10 cellular contexts compared by ENCODE assay signal in genomic region chr3:188683032-188683491, GRCh38.
DNase-seq lines count a peak whose midpoint lies in the region; ATAC-seq, FAIRE-seq and TF ChIP-seq lines count a peak whose summit lies in the region.
"Had no signal": no experiment of that assay in that cellular context is flagged by ENCODE, and none has a peak within 500 bp of the region (broad histone marks: within the 10 kb centered on the region; RNA-seq: fewer than 3 reads in every experiment).

No MANE protein-coding gene starts in this region.

- POLR2A ChIA-PET in HepG2 (lab: Yijun Ruan, JAX), result no interaction called here
- POLR2A ChIA-PET in RWPE1 (lab: Yijun Ruan, JAX; ENCODE audit: low non-redundant PET), result no interaction called here

- intact Hi-C loops in natural killer cell (cut with micrococcal nuclease) (no loop called here), HepG2 (cut with micrococcal nuclease; ENCODE audit: unreplicated experiment) (no loop called here), transverse colon (cut with DNase I; ENCODE audit: low total_unique reads) (no loop called here)

- H3K9ac ChIP-seq in adipocyte (ENCODE audit: low read length), result peak overlapping the region; percentile 66
- H3K9ac ChIP-seq in HepG2 (ENCODE audit: insufficient read depth, low read depth, low read length), result no peak overlapping the region

- H3K27me3 ChIP-seq in adipocyte (replicated peaks; ENCODE audit: control insufficient read depth, insufficient read depth, low read length) (no peaks in the 10 kb centered on the region), HepG2 (ENCODE audit: control insufficient read depth in 1 of 2, insufficient read depth in 2 of 2, low read length in 2 of 2) (no peaks in the 10 kb centered on the region), transverse colon (no peaks in the 10 kb centered on the region)

- H3K4me1 ChIP-seq in adipocyte (ENCODE audit: control insufficient read depth, insufficient read depth, low read length) (peaks cover 43% of the 10 kb centered on the region), HepG2 (ENCODE audit: insufficient read depth, low read length) (peaks cover 28% of the 10 kb centered on the region), transverse colon (peaks cover 0 to 31% (median 13%) of the 10 kb centered on the region in 4 donors)

- BruUV-seq in HepG2 (replicated peaks; lab: Mats Ljungman, UMichigan), result no TSS peak

- ATAC-seq in natural killer cell treated with Interleukin-12 subunit alpha and Interleukin-12 subunit beta and Interleukin-15 and Interleukin-18, amount 100 ng/mL, for 72 hours, result peak; percentile 87 to 89
- ATAC-seq in natural killer cell (no peak), HepG2 (no peak; the same call in 2 of the 3 replicates), HG03095 (IDR thresholded peaks at IDR 0.05; ENCODE audit: unreplicated experiment) (no peak)
- ATAC-seq: T-cell had no signal

- no peak overlapping the region for H3K4me2 ChIP-seq in HepG2 (ENCODE audit: low read depth, low read length)

- no peaks in the 10 kb centered on the region for H3K27me3 Mint-ChIP-seq in natural killer cell treated with Interleukin-12 subunit alpha and Interleukin-12 subunit beta and Interleukin-15 and Interleukin-18, amount 100 ng/mL, for 72 hours
- no peaks in the 10 kb centered on the region for H3K27me3 Mint-ChIP-seq in natural killer cell (ENCODE audit: low read depth in 2 of 2)
- H3K27me3 Mint-ChIP-seq: T-cell had no signal

- FAIRE-seq in HepG2 (lab: Jason Lieb, UNC), result no peak

- H3K9me3 ChIP-seq in adipocyte (ENCODE audit: control insufficient read depth, low read length), result no peaks in the 10 kb centered on the region
- H3K9me3 ChIP-seq in HepG2 (ENCODE audit: low read length), result no peaks in the 10 kb centered on the region
- no peaks in the 10 kb centered on the region for H3K9me3 ChIP-seq in transverse colon

- peak overlapping the region; percentile 63 to 90 for H3K27ac Mint-ChIP-seq in natural killer cell treated with Interleukin-12 subunit alpha and Interleukin-12 subunit beta and Interleukin-15 and Interleukin-18, amount 100 ng/mL, for 72 hours
- no peak overlapping the region for H3K27ac Mint-ChIP-seq in natural killer cell
- H3K27ac Mint-ChIP-seq: T-cell had no signal

- no peak for TF ChIP-seq EP300 in HepG2 (IDR thresholded peaks at IDR 0.05; ENCODE audit: low read depth in 2 of 2, low read length in 2 of 2)
- TF ChIP-seq EP300 in HepG2 (CRISPR knock-in tag; IDR thresholded peaks at IDR 0.05; ENCODE audit: borderline replicate concordance), result no peak
- no peak for TF ChIP-seq EP300 in transverse colon (IDR thresholded peaks at IDR 0.05; ENCODE audit: low read depth)

- no peaks in the 10 kb centered on the region for H3K79me2 ChIP-seq in HepG2 (ENCODE audit: insufficient read depth, low read length)

- no peak for DNase-seq in natural killer cell treated with Interleukin-12 subunit alpha and Interleukin-12 subunit beta and Interleukin-15 and Interleukin-18, amount 100 ng/mL, for 72 hours (ENCODE audit: low spot score)
- no peak for DNase-seq in natural killer cell
- DNase-seq in adipocyte (ENCODE audit: low read depth), result peak; percentile 69
- peak; percentile 6 for DNase-seq in HepG2 (ENCODE audit: low spot score)
- no peak for DNase-seq in transverse colon
- no peak for DNase-seq in NCI-H187 treated with DMSO at 0.1 percent for 48 hours (lab: John Stamatoyannopoulos, UW)
- no peak for DNase-seq in RWPE1 (ENCODE audit: low spot score)
- DNase-seq: GDM1, T-cell had no signal

- CTCF ChIA-PET in HepG2 (lab: Yijun Ruan, JAX; ENCODE audit: low intra/inter-chr PET ratio, low total read pairs) (no interaction called here), RWPE1 (lab: Yijun Ruan, JAX) (interaction anchor here (0.6 kb wide), 1 partner anchor 8 kb away, joined by 3 read pairs; no protein-coding TSS in a partner anchor)

- peak overlapping the region; percentile 10 for H3K4me3 Mint-ChIP-seq in natural killer cell treated with Interleukin-12 subunit alpha and Interleukin-12 subunit beta and Interleukin-15 and Interleukin-18, amount 100 ng/mL, for 72 hours
- H3K4me3 Mint-ChIP-seq in natural killer cell, result no peak overlapping the region
- H3K4me3 Mint-ChIP-seq: T-cell had no signal

- no peak overlapping the region for H3K27ac ChIP-seq in HepG2 (ENCODE audit: extremely low read length, insufficient read depth, low read length)
- peak overlapping the region; percentile 12 to 14 (median 14) for H3K27ac ChIP-seq in transverse colon
- no peak overlapping the region for H3K27ac ChIP-seq in RWPE1

- H3K36me3 Mint-ChIP-seq in natural killer cell treated with Interleukin-12 subunit alpha and Interleukin-12 subunit beta and Interleukin-15 and Interleukin-18, amount 100 ng/mL, for 72 hours, result peaks cover 11% of the 10 kb centered on the region
- no peaks in the 10 kb centered on the region for H3K36me3 Mint-ChIP-seq in natural killer cell

- no peak for TF ChIP-seq RAD21 in HepG2 (CRISPR knock-in tag; IDR thresholded peaks at IDR 0.05)

- TF ChIP-seq CTCF in natural killer cell (IDR thresholded peaks at IDR 0.05), result no peak
- TF ChIP-seq CTCF in HepG2 (CRISPR knock-in tag; IDR thresholded peaks at IDR 0.05), result no peak
- TF ChIP-seq CTCF in transverse colon (IDR thresholded peaks at IDR 0.05), result no peak
- TF ChIP-seq CTCF in RWPE1 (conservative IDR thresholded peaks at IDR 0.05; ENCODE audit: low read depth), result no peak

- H3K36me3 ChIP-seq in adipocyte (ENCODE audit: control insufficient read depth, insufficient read depth, low read length, severe bottlenecking), result no peaks in the 10 kb centered on the region
- no peaks in the 10 kb centered on the region for H3K36me3 ChIP-seq in HepG2 (replicated peaks in 1 of 2; ENCODE audit: control insufficient read depth in 1 of 2, insufficient read depth in 2 of 2, low read length in 2 of 2)
- H3K36me3 ChIP-seq in transverse colon, result no peaks in the 10 kb centered on the region

- H4K20me1 ChIP-seq in HepG2 (ENCODE audit: insufficient read depth, low read length), result no peaks in the 10 kb centered on the region

- no peak overlapping the region for H2AFZ ChIP-seq in HepG2 (ENCODE audit: low read length)

- in situ Hi-C loops in HepG2 (cut with HindIII; ENCODE audit: extremely low pct_ligation_motif_present, low pct_unique_long_range_greater_than_20kb) (no loop called here), transverse colon (cut with MboI; ENCODE audit: low pct_ligation_motif_present in 1 of 4, low pct_unique_long_range_greater_than_20kb in 1 of 4, low sequenced_read_pairs in 3 of 4) (no loop called here)

- H3K4me3 ChIP-seq in adipocyte (ENCODE audit: low read length) (peak overlapping the region; percentile 49), HepG2 (replicated peaks in 1 of 3; ENCODE audit: insufficient read depth in 1 of 3, low read depth in 2 of 3, low read length in 3 of 3) (no peak overlapping the region), transverse colon (no peak overlapping the region)

- 89% methylated on average over 3 of the region's 3 CpGs for WGBS in HepG2 (ENCODE audit: low lambda C conversion rate)
- WGBS in transverse colon (ENCODE audit: low coverage in 1 of 2), 2 donors, result 51 to 65% methylated on average over 3 of the region's 3 CpGs

- H3K9me3 Mint-ChIP-seq in natural killer cell treated with Interleukin-12 subunit alpha and Interleukin-12 subunit beta and Interleukin-15 and Interleukin-18, amount 100 ng/mL, for 72 hours, result peaks cover 5% of the 10 kb centered on the region
- H3K9me3 Mint-ChIP-seq in natural killer cell, result no peaks in the 10 kb centered on the region
- H3K9me3 Mint-ChIP-seq: T-cell had no signal

- peaks cover 53 to 58% of the 10 kb centered on the region in 2 donors for H3K4me1 Mint-ChIP-seq in natural killer cell treated with Interleukin-12 subunit alpha and Interleukin-12 subunit beta and Interleukin-15 and Interleukin-18, amount 100 ng/mL, for 72 hours (ENCODE audit: low read depth in 2 of 2)
- H3K4me1 Mint-ChIP-seq in natural killer cell, result peaks cover 30 to 43% of the 10 kb centered on the region in 2 donors

- TF ChIP-seq POLR2A in HepG2 (IDR thresholded peaks at IDR 0.05; ENCODE audit: insufficient read depth in 1 of 2, low read depth in 2 of 2, low read length in 2 of 2) (no peak), transverse colon (IDR thresholded peaks at IDR 0.05) (no peak)

TF ChIP-seq in HepG2, 621 proteins besides CTCF, POLR2A, EP300 and RAD21:
- TF ChIP-seq CEBPZ (IDR thresholded peaks at IDR 0.05; ENCODE audit: low read length) (no peak), HOMEZ (CRISPR knock-in tag; IDR thresholded peaks at IDR 0.05; ENCODE audit: low read depth) (peak; percentile 82)

Comparison
In these comparisons a context has a peak if more than half of its experiments do, and no peak if none do; other contexts are left out.
1. ATAC-seq: peak in natural killer cell treated with Interleukin-12 subunit alpha and Interleukin-12 subunit beta and Interleukin-15 and Interleukin-18, amount 100 ng/mL, for 72 hours (2 of 2); none in natural killer cell (0 of 3), HepG2 (single experiment) and HG03095 (single experiment).
2. H3K27ac Mint-ChIP-seq: peak in natural killer cell treated with Interleukin-12 subunit alpha and Interleukin-12 subunit beta and Interleukin-15 and Interleukin-18, amount 100 ng/mL, for 72 hours (2 of 2); none in natural killer cell (0 of 2).
3. DNase-seq: peak in adipocyte (single experiment) and HepG2 (single experiment); none in natural killer cell treated with Interleukin-12 subunit alpha and Interleukin-12 subunit beta and Interleukin-15 and Interleukin-18, amount 100 ng/mL, for 72 hours (single experiment), natural killer cell (single experiment), transverse colon (single experiment), NCI-H187 treated with DMSO at 0.1 percent for 48 hours (single experiment) and RWPE1 (single experiment).
4. H3K27ac ChIP-seq: peak in transverse colon (4 of 4); none in HepG2 (single experiment) and RWPE1 (single experiment).